ENCODE assay signal across 11 cellular contexts in genomic region chr5:132771559-132771998, GRCh38. TPM values are rescaled to one million over a fixed set of nuclear protein-coding genes. Genes with fewer than 3 reads are reported as not detected.
DNase-seq lines count a peak whose midpoint lies in the region; TF ChIP-seq lines count a peak whose summit lies in the region.
"Had no signal": no experiment of that assay in that cellular context is flagged by ENCODE, and none has a peak within 500 bp of the region (broad histone marks: within the 10 kb centered on the region; RNA-seq: fewer than 3 reads in every experiment).

No MANE protein-coding gene starts in this region.

- no peaks in the 10 kb centered on the region for H3K9me3 Mint-ChIP-seq in activated T-cell treated with anti-CD3 and anti-CD28 coated beads, Interleukin-2, amount 50 U/mL, for 24 hours
- H3K9me3 Mint-ChIP-seq: immature natural killer cell had no signal

- DNase-seq in AG09319 (ENCODE audit: extremely low read depth, low read depth) (peak; percentile 35), SW480 (ENCODE audit: low spot score) (peak; percentile 28), fibroblast of villous mesenchyme (ENCODE audit: low read depth) (peak; percentile 95), neuronal stem cell (ENCODE audit: low spot score) (no peak), NCI-H524 (lab: John Stamatoyannopoulos, UW) (no peak), LoVo (ENCODE audit: low spot score) (no peak), NCI-H446 treated with DMSO at 0.1 percent for 48 hours (lab: John Stamatoyannopoulos, UW) (no peak)
- no peak for DNase-seq in activated T-cell treated with anti-CD3 and anti-CD28 coated beads, Interleukin-2, amount 50 U/mL, for 24 hours
- DNase-seq: immature natural killer cell had no signal

- H3K27ac ChIP-seq in neuronal stem cell (replicated peaks; ENCODE audit: low read length) = peak overlapping the region; percentile 57
- H3K27ac ChIP-seq: C4-2B had no signal

- WGBS in neuronal stem cell (ENCODE audit: extremely low coverage in 2 of 2, insufficient read length in 2 of 2, insufficient replicate concordance in 1 of 2), 2 donors = no CpG with 5 or more reads among the region's 8 CpGs

- H3K9me3 ChIP-seq in neuronal stem cell (replicated peaks in 1 of 2; ENCODE audit: control insufficient read depth in 2 of 2, insufficient read depth in 1 of 2, low read depth in 1 of 2, low read length in 2 of 2) = no peaks in the 10 kb centered on the region

- H3K14ac ChIP-seq in neuronal stem cell (ENCODE audit: low read length) = no peak overlapping the region

- H2BK12ac ChIP-seq in neuronal stem cell (ENCODE audit: low read length) = no peak overlapping the region

- no peaks in the 10 kb centered on the region for H3K36me3 Mint-ChIP-seq in activated T-cell treated with anti-CD3 and anti-CD28 coated beads, Interleukin-2, amount 50 U/mL, for 24 hours (ENCODE audit: low read depth)
- H3K36me3 Mint-ChIP-seq: immature natural killer cell had no signal

- H3K27ac Mint-ChIP-seq in activated T-cell treated with anti-CD3 and anti-CD28 coated beads, Interleukin-2, amount 50 U/mL, for 24 hours = no peak overlapping the region
- H3K27ac Mint-ChIP-seq: immature natural killer cell had no signal

- no peak overlapping the region for H2BK15ac ChIP-seq in neuronal stem cell (ENCODE audit: low read length)

- H3K27me3 ChIP-seq in neuronal stem cell (ENCODE audit: control insufficient read depth in 3 of 3, insufficient read depth in 3 of 3, low read depth in 1 of 3, low read length in 3 of 3) = no peaks in the 10 kb centered on the region

- H2AK5ac ChIP-seq in neuronal stem cell (ENCODE audit: low read depth, low read length) = no peak overlapping the region

- no peak overlapping the region for H3K23ac ChIP-seq in neuronal stem cell (ENCODE audit: low read depth, low read length, poor library complexity)

- H3K18ac ChIP-seq in neuronal stem cell (ENCODE audit: low read length) = peak overlapping the region; percentile 21

- no peak overlapping the region for H2AFZ ChIP-seq in neuronal stem cell (ENCODE audit: low read length)

- no peak overlapping the region for H3K9ac ChIP-seq in neuronal stem cell (ENCODE audit: low read depth, low read length, poor library complexity)

- H2BK5ac ChIP-seq in neuronal stem cell (ENCODE audit: low read length) = no peak overlapping the region

- H3K4me2 ChIP-seq in neuronal stem cell (ENCODE audit: insufficient read depth, low read length, poor library complexity, severe bottlenecking) = no peak overlapping the region

- H4K8ac ChIP-seq in neuronal stem cell (ENCODE audit: low read depth, low read length) = no peak overlapping the region

- H3K79me1 ChIP-seq in neuronal stem cell (ENCODE audit: low read depth, low read length) = peaks cover 22% of the 10 kb centered on the region

- no peaks in the 10 kb centered on the region for H3K36me3 ChIP-seq in neuronal stem cell (replicated peaks in 1 of 2; ENCODE audit: control insufficient read depth in 2 of 2, insufficient read depth in 2 of 2, low read length in 2 of 2)

- TF ChIP-seq CTCF in AG09319 (IDR thresholded peaks at IDR 0.05; ENCODE audit: low read depth, low read length) (no peak), fibroblast of villous mesenchyme (IDR thresholded peaks at IDR 0.05; ENCODE audit: insufficient read depth, low read depth, low read length) (no peak)

- H3K4me3 ChIP-seq in fibroblast of villous mesenchyme (ENCODE audit: low read depth, low read length) (no peak overlapping the region), neuronal stem cell (ENCODE audit: low read length in 2 of 2) (no peak overlapping the region)

- H3K4me1 ChIP-seq in neuronal stem cell (ENCODE audit: control insufficient read depth in 2 of 2, insufficient read depth in 1 of 2, low read depth in 1 of 2, low read length in 2 of 2) = peaks cover 3 to 30% of the 10 kb centered on the region in 2 donors

- H3K4me1 Mint-ChIP-seq in activated T-cell treated with anti-CD3 and anti-CD28 coated beads, Interleukin-2, amount 50 U/mL, for 24 hours (ENCODE audit: low read depth) = peaks cover 3% of the 10 kb centered on the region

- H3K4ac ChIP-seq in neuronal stem cell (ENCODE audit: low read length) = no peak overlapping the region

- no peaks in the 10 kb centered on the region for H3K27me3 Mint-ChIP-seq in activated T-cell treated with anti-CD3 and anti-CD28 coated beads, Interleukin-2, amount 50 U/mL, for 24 hours

- H2BK120ac ChIP-seq in neuronal stem cell (ENCODE audit: low read depth, low read length) = no peak overlapping the region

- no peak overlapping the region for H4K91ac ChIP-seq in neuronal stem cell (ENCODE audit: low read depth, low read length, poor library complexity)

- H3K4me3 Mint-ChIP-seq in activated T-cell treated with anti-CD3 and anti-CD28 coated beads, Interleukin-2, amount 50 U/mL, for 24 hours = no peak overlapping the region
- H3K4me3 Mint-ChIP-seq: immature natural killer cell had no signal

RNA-seq across cellular contexts. Expression of gene SEPTIN8, which starts 5.5 kb away (rescaled TPM):
- 43.5 and 51.4 TPM in 2 replicates for total RNA-seq in fibroblast of villous mesenchyme
- polyA plus RNA-seq in neuronal stem cell (2013, experiment 1 of 2) = 53.7 TPM
- polyA plus RNA-seq in neuronal stem cell (2013, experiment 2 of 2) = 53.2 TPM

RNA-seq across cellular contexts. Expression of gene CCNI2, which starts 24.4 kb away (rescaled TPM):
- total RNA-seq in fibroblast of villous mesenchyme = under 0.01 TPM in 1 of 2 replicates, not detected in the other
- polyA plus RNA-seq in neuronal stem cell (2013, experiment 1 of 2) = 0.17 TPM
- polyA plus RNA-seq in neuronal stem cell (2013, experiment 2 of 2) = 0.14 TPM
- total RNA-seq: NCI-H460 had no signal

RNA-seq across cellular contexts. Expression of gene KIF3A, which starts 34.2 kb away (rescaled TPM):
- total RNA-seq in fibroblast of villous mesenchyme = 9.7 and 13.0 TPM in 2 replicates
- 15.7 TPM for polyA plus RNA-seq in neuronal stem cell (2013, experiment 1 of 2)
- 17.9 TPM for polyA plus RNA-seq in neuronal stem cell (2013, experiment 2 of 2)

RNA-seq across cellular contexts. Expression of gene SOWAHA, which starts 41.5 kb away (rescaled TPM):
- under 0.01 TPM in 2 replicates for total RNA-seq in fibroblast of villous mesenchyme
- polyA plus RNA-seq in neuronal stem cell (2013, experiment 1 of 2) = 0.03 TPM
- polyA plus RNA-seq in neuronal stem cell (2013, experiment 2 of 2) = 0.01 TPM
- total RNA-seq: NCI-H460 had no signal
- polyA plus RNA-seq: immature natural killer cell had no signal

RNA-seq across cellular contexts. Expression of gene SHROOM1, which starts 58.9 kb away (rescaled TPM):
- 6.1 and 6.5 TPM in 2 replicates for total RNA-seq in fibroblast of villous mesenchyme
- 1.7 TPM for polyA plus RNA-seq in neuronal stem cell (2013, experiment 1 of 2)
- polyA plus RNA-seq in neuronal stem cell (2013, experiment 2 of 2) = 1.8 TPM

Comparison
In these comparisons a context has a peak if more than half of its experiments do, and no peak if none do; other contexts are left out.
1. DNase-seq: peak in AG09319 (single experiment), SW480 (single experiment) and fibroblast of villous mesenchyme (single experiment); none in neuronal stem cell (single experiment), NCI-H524 (0 of 2), LoVo (single experiment), activated T-cell treated with anti-CD3 and anti-CD28 coated beads, Interleukin-2, amount 50 U/mL, for 24 hours (single experiment) and NCI-H446 treated with DMSO at 0.1 percent for 48 hours (single experiment).